Comparison of ENCODE assay signal across 15 cellular contexts in genomic region chr12:78085562-78086182, GRCh38.
A peak's percentile ranks its signal among the peaks of the same experiment; 100 is the strongest.
DNase-seq lines count a peak whose midpoint lies in the region; ATAC-seq, FAIRE-seq and TF ChIP-seq lines count a peak whose summit lies in the region.
"Had no signal": no experiment of that assay in that cellular context is flagged by ENCODE, and none has a peak within 500 bp of the region (broad histone marks: within the 10 kb centered on the region; RNA-seq: fewer than 3 reads in every experiment).

No MANE protein-coding gene starts in this region.

- H3K9me3 ChIP-seq in IMR-90 (ENCODE audit: control insufficient read depth, insufficient read depth, low read length) (no peaks in the 10 kb centered on the region), astrocyte (ENCODE audit: insufficient read depth, low read depth, low read length) (no peaks in the 10 kb centered on the region), stomach (no peaks in the 10 kb centered on the region), tibial artery (no peaks in the 10 kb centered on the region)
- H3K9me3 ChIP-seq: upper lobe of right lung had no signal

- CTCF ChIA-PET in IMR-90 (lab: Yijun Ruan, JAX): no interaction called here

- H2BK20ac ChIP-seq in IMR-90 (ENCODE audit: low read depth, low read length): no peak overlapping the region

- H2AK9ac ChIP-seq in IMR-90 (replicated peaks; ENCODE audit: low read depth, low read length, poor library complexity): no peak overlapping the region

- BruUV-seq in IMR-90 (replicated peaks; lab: Mats Ljungman, UMichigan): no TSS peak

- H4K91ac ChIP-seq in IMR-90 (ENCODE audit: insufficient read depth, low read depth, low read length): no peak overlapping the region

- no peak overlapping the region for H4K8ac ChIP-seq in IMR-90 (ENCODE audit: low read depth in 2 of 2, low read length in 2 of 2)

- no peak overlapping the region for H3K27ac ChIP-seq in IMR-90 (ENCODE audit: insufficient read depth, low read length)
- peak overlapping the region; percentile 5 for H3K27ac ChIP-seq in astrocyte (ENCODE audit: low read depth, low read length)
- H3K27ac ChIP-seq in stomach: no peak overlapping the region
- no peak overlapping the region for H3K27ac ChIP-seq in tibial artery
- H3K27ac ChIP-seq: upper lobe of right lung had no signal

- TF ChIP-seq CTCF in IMR-90 (conservative IDR thresholded peaks at IDR 0.05; ENCODE audit: low read depth, low read length) (no peak), astrocyte (IDR thresholded peaks at IDR 0.05; ENCODE audit: insufficient read depth, low read depth, low read length) (no peak), foreskin fibroblast (IDR thresholded peaks at IDR 0.05; ENCODE audit: low read depth, low read length) (no peak), stomach (IDR thresholded peaks at IDR 0.05) (no peak), tibial artery (IDR thresholded peaks at IDR 0.05) (no peak)

- peaks cover 8% of the 10 kb centered on the region for H3K4me1 Mint-ChIP-seq in astrocyte (ENCODE audit: low read depth, unreplicated experiment)
- H3K4me1 Mint-ChIP-seq: stimulated activated effector memory CD8-positive, alpha-beta T cell treated with anti-CD3 and anti-CD28 coated beads, Interleukin-12 subunit alpha, Interleukin-12 subunit beta, amount 100 ng/mL, for 72 hours had no signal

- H2BK5ac ChIP-seq in IMR-90 (ENCODE audit: low read depth, low read length, poor library complexity, severe bottlenecking): peak overlapping the region; percentile 34

- no peak for TF ChIP-seq RAD21 in IMR-90 (IDR thresholded peaks at IDR 0.05; ENCODE audit: low read length)

- no peaks in the 10 kb centered on the region for H3K9me3 Mint-ChIP-seq in astrocyte (ENCODE audit: unreplicated experiment)
- H3K9me3 Mint-ChIP-seq: mesothelial cell of epicardium had no signal

- peak overlapping the region; percentile 33; the same call in 1 of the 2 replicates for H3K18ac ChIP-seq in IMR-90 (ENCODE audit: low read depth, low read length)

- H2AK5ac ChIP-seq in IMR-90 (ENCODE audit: low read depth, low read length): no peak overlapping the region

- H3K27me3 ChIP-seq in IMR-90 (ENCODE audit: control insufficient read depth, insufficient read depth, low read length): no peaks in the 10 kb centered on the region
- H3K27me3 ChIP-seq in astrocyte (ENCODE audit: insufficient read depth, low read length): no peaks in the 10 kb centered on the region
- no peaks in the 10 kb centered on the region for H3K27me3 ChIP-seq in stomach
- H3K27me3 ChIP-seq in tibial artery: no peaks in the 10 kb centered on the region
- H3K27me3 ChIP-seq: upper lobe of right lung had no signal

- in situ Hi-C loops in IMR-90 (cut with MboI; ENCODE audit: low sequenced_read_pairs): no loop called here

- H3K36me3 ChIP-seq in IMR-90 (ENCODE audit: control insufficient read depth, insufficient read depth, low read length): no peaks in the 10 kb centered on the region
- H3K36me3 ChIP-seq in astrocyte (ENCODE audit: insufficient read depth, low read length): no peaks in the 10 kb centered on the region
- no peaks in the 10 kb centered on the region for H3K36me3 ChIP-seq in stomach
- H3K36me3 ChIP-seq in tibial artery: no peaks in the 10 kb centered on the region
- H3K36me3 ChIP-seq: upper lobe of right lung had no signal

- H3K27me3 Mint-ChIP-seq in astrocyte (ENCODE audit: low read depth, unreplicated experiment): no peaks in the 10 kb centered on the region

- peaks cover 2% of the 10 kb centered on the region; the same call in 1 of the 2 replicates for H3K4me1 ChIP-seq in IMR-90 (ENCODE audit: control insufficient read depth, insufficient read depth, low read length)
- peaks cover 4% of the 10 kb centered on the region for H3K4me1 ChIP-seq in astrocyte (ENCODE audit: insufficient read depth, low read length)
- no peaks in the 10 kb centered on the region for H3K4me1 ChIP-seq in stomach
- H3K4me1 ChIP-seq in tibial artery: no peaks in the 10 kb centered on the region
- H3K4me1 ChIP-seq: upper lobe of right lung had no signal

- peaks cover 7% of the 10 kb centered on the region for H3K9me1 ChIP-seq in IMR-90 (ENCODE audit: insufficient read depth, low read length)

- no peak overlapping the region for H3K23ac ChIP-seq in IMR-90 (ENCODE audit: low read depth, low read length)

- no peak overlapping the region for H3K9ac ChIP-seq in IMR-90 (ENCODE audit: low read depth, low read length)
- no peak overlapping the region for H3K9ac ChIP-seq in astrocyte (ENCODE audit: low read length)

- peak; percentile 21 for ATAC-seq in IMR-90 (ENCODE audit: low read depth)
- no peak for ATAC-seq in GM18907 (IDR thresholded peaks at IDR 0.05; ENCODE audit: unreplicated experiment)
- no peak for ATAC-seq in GM21737 (IDR thresholded peaks at IDR 0.05; ENCODE audit: unreplicated experiment)
- ATAC-seq: stimulated activated effector memory CD8-positive, alpha-beta T cell treated with anti-CD3 and anti-CD28 coated beads, Interleukin-12 subunit alpha, Interleukin-12 subunit beta, amount 100 ng/mL, for 72 hours; upper lobe of right lung had no signal

- intact Hi-C loops in IMR-90 (cut with micrococcal nuclease): no loop called here
- intact Hi-C loops in stomach (cut with DNase I; ENCODE audit: low total_unique reads): no loop called here
- intact Hi-C loops in tibial artery (cut with DNase I; ENCODE audit: low total_unique reads): no loop called here

- no peak overlapping the region; the same call in 1 of the 2 replicates for H3K4ac ChIP-seq in IMR-90 (ENCODE audit: low read depth, low read length)

- H3K27ac Mint-ChIP-seq in astrocyte (ENCODE audit: unreplicated experiment): no peak overlapping the region
- H3K27ac Mint-ChIP-seq: mesothelial cell of epicardium; stimulated activated effector memory CD8-positive, alpha-beta T cell treated with anti-CD3 and anti-CD28 coated beads, Interleukin-12 subunit alpha, Interleukin-12 subunit beta, amount 100 ng/mL, for 72 hours had no signal

- no peak overlapping the region for H3K14ac ChIP-seq in IMR-90 (replicated peaks; ENCODE audit: low read depth, low read length)

- no peak overlapping the region for H3K56ac ChIP-seq in IMR-90 (ENCODE audit: extremely low read depth, insufficient read depth, low read length)

- peaks cover 9 to 37% of the 10 kb centered on the region in 2 experiments; a peak in 3 of 4 replicates for H3K79me1 ChIP-seq in IMR-90 (ENCODE audit: low read depth in 1 of 2, low read length in 2 of 2)

- peak overlapping the region; percentile 46; the same call in 1 of the 2 replicates for H3K4me2 ChIP-seq in IMR-90 (ENCODE audit: low read depth, low read length)
- no peak overlapping the region for H3K4me2 ChIP-seq in astrocyte (ENCODE audit: low read length)

- FAIRE-seq in astrocyte (lab: Jason Lieb, UNC): peak; percentile 84
- FAIRE-seq: kidney had no signal

- H3K79me2 ChIP-seq in astrocyte (ENCODE audit: insufficient read depth, low read length): no peaks in the 10 kb centered on the region

- no peak overlapping the region for H4K5ac ChIP-seq in IMR-90 (ENCODE audit: low read depth, low read length)

- no peak for TF ChIP-seq POLR2A in IMR-90 (IDR thresholded peaks at IDR 0.05; ENCODE audit: low read depth, low read length)
- no peak for TF ChIP-seq POLR2A in stomach (IDR thresholded peaks at IDR 0.05)

- TF ChIP-seq EP300 in stomach (IDR thresholded peaks at IDR 0.05): no peak

- H3K4me3 ChIP-seq in IMR-90 (ENCODE audit: insufficient read depth, low read depth, low read length) (no peak overlapping the region), astrocyte (ENCODE audit: insufficient read depth, low read depth, low read length) (no peak overlapping the region), foreskin fibroblast (ENCODE audit: low read depth in 1 of 2, low read length in 2 of 2) (no peak overlapping the region), stomach (no peak overlapping the region), tibial artery (no peak overlapping the region)
- H3K4me3 ChIP-seq: upper lobe of right lung had no signal

- no peak overlapping the region for H2BK15ac ChIP-seq in IMR-90 (ENCODE audit: low read depth, low read length)

- no peak overlapping the region for H3K4me3 Mint-ChIP-seq in astrocyte (ENCODE audit: unreplicated experiment)
- H3K4me3 Mint-ChIP-seq: mesothelial cell of epicardium; stimulated activated effector memory CD8-positive, alpha-beta T cell treated with anti-CD3 and anti-CD28 coated beads, Interleukin-12 subunit alpha, Interleukin-12 subunit beta, amount 100 ng/mL, for 72 hours had no signal

- H3K36me3 Mint-ChIP-seq in astrocyte (ENCODE audit: low read depth, unreplicated experiment): no peaks in the 10 kb centered on the region
- H3K36me3 Mint-ChIP-seq: mesothelial cell of epicardium; stimulated activated effector memory CD8-positive, alpha-beta T cell treated with anti-CD3 and anti-CD28 coated beads, Interleukin-12 subunit alpha, Interleukin-12 subunit beta, amount 100 ng/mL, for 72 hours had no signal

- H2AFZ ChIP-seq in IMR-90 (replicated peaks; ENCODE audit: low read length, poor library complexity): no peak overlapping the region
- H2AFZ ChIP-seq in astrocyte (ENCODE audit: low read depth, low read length): no peak overlapping the region

- WGBS in IMR-90 (ENCODE audit: extremely low coverage in 2 of 2, insufficient read length in 1 of 2), 2 experiments: 100% methylated on average over 1 of the region's 4 CpGs
- WGBS in stomach, 5 donors: 68 to 76% (median 74%) methylated on average over 4 of the region's 4 CpGs

- peak; percentile 46 for DNase-seq in AG08396 (ENCODE audit: low spot score)
- DNase-seq in IMR-90: peak; percentile 74
- peak; percentile 57 for DNase-seq in astrocyte (ENCODE audit: low read depth)
- peak; percentile 55 to 71 for DNase-seq in foreskin fibroblast
- DNase-seq in stomach: no peak
- DNase-seq in tibial artery: no peak
- DNase-seq: KG1, kidney, NCI-H1436, nucleus accumbens, upper lobe of right lung had no signal

- H2BK120ac ChIP-seq in IMR-90 (ENCODE audit: low read depth, low read length): no peak overlapping the region

- dilution Hi-C loops in IMR-90 (cut with HindIII; ENCODE audit: low sequenced_read_pairs, unreplicated experiment): no loop called here

- POLR2A ChIA-PET in IMR-90 (lab: Charles Lee; ENCODE audit: unreplicated experiment): no interaction called here

- H4K20me1 ChIP-seq in IMR-90 (ENCODE audit: insufficient read depth, low read length): no peaks in the 10 kb centered on the region
- no peaks in the 10 kb centered on the region for H4K20me1 ChIP-seq in astrocyte (ENCODE audit: insufficient read depth, low read length)

TF ChIP-seq in IMR-90, 13 proteins besides CTCF, POLR2A, EP300 and RAD21 (continues in another document):
- no peak for TF ChIP-seq MAZ (IDR thresholded peaks at IDR 0.05; ENCODE audit: borderline replicate concordance, low read depth, low read length)
- no peak for TF ChIP-seq ELK1 (IDR thresholded peaks at IDR 0.05; ENCODE audit: borderline replicate concordance, low read depth, low read length)

Comparison
In these comparisons a context has a peak if more than half of its experiments do, and no peak if none do; other contexts are left out.
1. DNase-seq: peak in AG08396 (single experiment), IMR-90 (single experiment), astrocyte (single experiment) and foreskin fibroblast (2 of 2); none in stomach (single experiment) and tibial artery (0 of 2).